In genomic region chr1:204411451-204412245, GRCh38 we compare ENCODE assay signal across 8 cellular contexts. TPM values are rescaled to one million over a fixed set of nuclear protein-coding genes. Genes with fewer than 3 reads are reported as not detected.
DNase-seq lines count a peak whose midpoint lies in the region; ATAC-seq and TF ChIP-seq lines count a peak whose summit lies in the region.

TSS of gene PPP1R15B (minus strand) at chr1:204411817. CDS start at chr1:204411411, 406 bp downstream.

- H3K4me1 ChIP-seq in KMS-11 (ENCODE audit: low read depth, poor library complexity, severe bottlenecking) (peaks cover 13% of the 10 kb centered on the region), Peyer's patch (peaks cover 0 to 18% (median 3%) of the 10 kb centered on the region in 4 donors), muscle layer of duodenum (ENCODE audit: control insufficient read depth in 1 of 2, insufficient read depth in 2 of 2, low read length in 2 of 2) (peaks cover 0 to 3% of the 10 kb centered on the region in 2 donors)

- H3K9ac ChIP-seq in KMS-11 = peak within 1 kb of the TSS; percentile 94

- peak; percentile 100 for DNase-seq in DMS53 (lab: John Stamatoyannopoulos, UW)
- DNase-seq in Peyer's patch = peak; percentile 92 to 99 (median 98)
- peak; percentile 98 to 99 for DNase-seq in activated T-cell treated with anti-CD3 and anti-CD28 coated beads, Interleukin-2, amount 50 U/mL, for 48 hours
- peak; percentile 96 for DNase-seq in stimulated activated CD8-positive, alpha-beta memory T cell treated with anti-CD3 and anti-CD28 coated beads, Interleukin-7, amount 100 ng/mL, for 4 hours (ENCODE audit: low read depth in 2 of 2)

- no peaks in the 10 kb centered on the region for H3K9me3 ChIP-seq in Peyer's patch
- H3K9me3 ChIP-seq in muscle layer of duodenum (ENCODE audit: control insufficient read depth in 1 of 2, low read length in 2 of 2) = no peaks in the 10 kb centered on the region

- H3K36me3 ChIP-seq in KMS-11 (ENCODE audit: insufficient read depth) (0 out of 2 replicates have a peak, but pooled peaks cover 6% of the 10 kb centered on the region), Peyer's patch (no peaks in the 10 kb centered on the region), muscle layer of duodenum (ENCODE audit: control insufficient read depth in 1 of 2, insufficient read depth in 2 of 2, low read length in 2 of 2) (peaks cover 0 to 9% of the 10 kb centered on the region in 2 donors)

- H3K79me2 ChIP-seq in KMS-11 (ENCODE audit: insufficient read depth, low read depth) = peaks cover 50% of the 10 kb centered on the region

- H4K20me1 ChIP-seq in KMS-11 (ENCODE audit: insufficient read depth) = peaks cover 40% of the 10 kb centered on the region

- no peaks in the 10 kb centered on the region for H3K27me3 ChIP-seq in KMS-11 (ENCODE audit: insufficient read depth, low read depth)
- no peaks in the 10 kb centered on the region for H3K27me3 ChIP-seq in Peyer's patch
- no peaks in the 10 kb centered on the region for H3K27me3 ChIP-seq in muscle layer of duodenum (ENCODE audit: low read depth, low read length)

- H3K4me2 ChIP-seq in KMS-11 = peak within 1 kb of the TSS; percentile 74

- TF ChIP-seq CTCF in KMS-11 (conservative IDR thresholded peaks at IDR 0.05; ENCODE audit: low read depth, low read length) (no peak; the same call in 1 of the 2 replicates), Peyer's patch (IDR thresholded peaks at IDR 0.05) (peak in 2 of 6 experiments; percentile 3)

- peak within 1 kb of the TSS; percentile 69 for H2AFZ ChIP-seq in KMS-11 (ENCODE audit: low read depth)

- H3K27ac ChIP-seq in KMS-11 (peak within 1 kb of the TSS; percentile 91), Peyer's patch (peak within 1 kb of the TSS; percentile 89 to 98 (median 95)), muscle layer of duodenum (ENCODE audit: low read length) (peak within 1 kb of the TSS; percentile 99)

- H3K4me3 ChIP-seq in KMS-11 (IDR thresholded peaks at IDR 0.05; ENCODE audit: insufficient read depth, low read depth, low read length) = peak within 1 kb of the TSS; percentile 91
- H3K4me3 ChIP-seq in Peyer's patch = peak within 1 kb of the TSS; percentile 68 to 82 (median 74)
- H3K4me3 ChIP-seq in muscle layer of duodenum (ENCODE audit: low read depth in 1 of 2, low read length in 2 of 2) = peak within 1 kb of the TSS; percentile 79 to 94

- TF ChIP-seq POLR2A in Peyer's patch (IDR thresholded peaks at IDR 0.05) = peak; percentile 94 to 98

- peak; percentile 88 for ATAC-seq in GM21723 (IDR thresholded peaks at IDR 0.05; ENCODE audit: unreplicated experiment)
- peak; percentile 93 for ATAC-seq in esophagus mucosa

RNA-seq across cellular contexts. Expression of gene PPP1R15B, which starts in this region (rescaled TPM):
- total RNA-seq in Peyer's patch (10 to 100 TPM; 33.8 to 90.5 (median 72.3) TPM), esophagus mucosa (27.5 TPM)

Comparison
In these comparisons a context has a peak if more than half of its experiments do, and no peak if none do; other contexts are left out.
1. Peak in every context shown above with its lines: DNase-seq, ATAC-seq, H3K4me3 ChIP-seq and H3K27ac ChIP-seq.